Comparison of ENCODE assay signal across 2 cellular contexts in the genomic region with DNA sequence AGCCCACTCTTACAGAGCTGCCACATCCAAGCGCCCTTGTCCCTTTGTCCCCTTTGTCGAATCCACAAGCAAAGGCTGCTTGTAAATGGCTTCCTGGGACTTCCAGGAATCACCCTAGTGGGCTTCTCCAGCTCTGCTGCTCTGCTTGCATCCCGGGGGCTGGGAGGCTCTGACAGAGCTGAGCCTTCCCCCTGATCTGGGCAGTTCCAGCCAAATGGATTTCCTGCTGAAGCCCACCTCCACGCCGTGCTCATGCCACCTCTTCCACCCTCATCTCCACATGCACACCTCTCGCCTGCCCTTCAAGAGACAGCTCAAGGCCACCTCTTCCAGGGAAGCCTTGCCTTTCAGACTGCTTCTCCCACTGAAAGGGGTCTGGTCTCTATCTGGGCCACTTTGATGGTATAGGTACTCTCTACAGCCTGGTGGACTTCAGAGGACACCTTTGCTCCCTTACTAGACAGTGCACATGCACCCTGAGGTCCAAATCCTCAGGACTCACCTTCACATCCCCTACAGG.
TF ChIP-seq lines count a peak whose summit lies in the region.

No MANE protein-coding gene starts in this region.

TF ChIP-seq in GM23338, 12 proteins besides CTCF, POLR2A, EP300 and RAD21 (continues in another document):
- TF ChIP-seq EZH2 (IDR thresholded peaks at IDR 0.05; ENCODE audit: low read depth, unreplicated experiment) (no peak), JUNB (IDR thresholded peaks at IDR 0.05; ENCODE audit: unreplicated experiment) (no peak), ZNF114 (CRISPR knock-in tag; IDR thresholded peaks at IDR 0.05) (no peak), POLR2AphosphoS5 (IDR thresholded peaks at IDR 0.05; ENCODE audit: low read depth) (no peak), NANOG (IDR thresholded peaks at IDR 0.05; ENCODE audit: borderline replicate concordance) (no peak), ZNF331 (CRISPR knock-in tag; IDR thresholded peaks at IDR 0.05; ENCODE audit: low read depth) (no peak), ETS1 (IDR thresholded peaks at IDR 0.05) (no peak)
- TF ChIP-seq, protein P1, sequence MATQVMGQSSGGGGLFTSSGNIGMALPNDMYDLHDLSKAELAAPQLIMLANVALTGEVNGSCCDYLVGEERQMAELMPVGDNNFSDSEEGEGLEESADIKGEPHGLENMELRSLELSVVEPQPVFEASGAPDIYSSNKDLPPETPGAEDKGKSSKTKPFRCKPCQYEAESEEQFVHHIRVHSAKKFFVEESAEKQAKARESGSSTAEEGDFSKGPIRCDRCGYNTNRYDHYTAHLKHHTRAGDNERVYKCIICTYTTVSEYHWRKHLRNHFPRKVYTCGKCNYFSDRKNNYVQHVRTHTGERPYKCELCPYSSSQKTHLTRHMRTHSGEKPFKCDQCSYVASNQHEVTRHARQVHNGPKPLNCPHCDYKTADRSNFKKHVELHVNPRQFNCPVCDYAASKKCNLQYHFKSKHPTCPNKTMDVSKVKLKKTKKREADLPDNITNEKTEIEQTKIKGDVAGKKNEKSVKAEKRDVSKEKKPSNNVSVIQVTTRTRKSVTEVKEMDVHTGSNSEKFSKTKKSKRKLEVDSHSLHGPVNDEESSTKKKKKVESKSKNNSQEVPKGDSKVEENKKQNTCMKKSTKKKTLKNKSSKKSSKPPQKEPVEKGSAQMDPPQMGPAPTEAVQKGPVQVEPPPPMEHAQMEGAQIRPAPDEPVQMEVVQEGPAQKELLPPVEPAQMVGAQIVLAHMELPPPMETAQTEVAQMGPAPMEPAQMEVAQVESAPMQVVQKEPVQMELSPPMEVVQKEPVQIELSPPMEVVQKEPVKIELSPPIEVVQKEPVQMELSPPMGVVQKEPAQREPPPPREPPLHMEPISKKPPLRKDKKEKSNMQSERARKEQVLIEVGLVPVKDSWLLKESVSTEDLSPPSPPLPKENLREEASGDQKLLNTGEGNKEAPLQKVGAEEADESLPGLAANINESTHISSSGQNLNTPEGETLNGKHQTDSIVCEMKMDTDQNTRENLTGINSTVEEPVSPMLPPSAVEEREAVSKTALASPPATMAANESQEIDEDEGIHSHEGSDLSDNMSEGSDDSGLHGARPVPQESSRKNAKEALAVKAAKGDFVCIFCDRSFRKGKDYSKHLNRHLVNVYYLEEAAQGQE (IDR thresholded peaks at IDR 0.05; ENCODE audit: unreplicated experiment) = no peak
- TF ChIP-seq, protein P2, sequence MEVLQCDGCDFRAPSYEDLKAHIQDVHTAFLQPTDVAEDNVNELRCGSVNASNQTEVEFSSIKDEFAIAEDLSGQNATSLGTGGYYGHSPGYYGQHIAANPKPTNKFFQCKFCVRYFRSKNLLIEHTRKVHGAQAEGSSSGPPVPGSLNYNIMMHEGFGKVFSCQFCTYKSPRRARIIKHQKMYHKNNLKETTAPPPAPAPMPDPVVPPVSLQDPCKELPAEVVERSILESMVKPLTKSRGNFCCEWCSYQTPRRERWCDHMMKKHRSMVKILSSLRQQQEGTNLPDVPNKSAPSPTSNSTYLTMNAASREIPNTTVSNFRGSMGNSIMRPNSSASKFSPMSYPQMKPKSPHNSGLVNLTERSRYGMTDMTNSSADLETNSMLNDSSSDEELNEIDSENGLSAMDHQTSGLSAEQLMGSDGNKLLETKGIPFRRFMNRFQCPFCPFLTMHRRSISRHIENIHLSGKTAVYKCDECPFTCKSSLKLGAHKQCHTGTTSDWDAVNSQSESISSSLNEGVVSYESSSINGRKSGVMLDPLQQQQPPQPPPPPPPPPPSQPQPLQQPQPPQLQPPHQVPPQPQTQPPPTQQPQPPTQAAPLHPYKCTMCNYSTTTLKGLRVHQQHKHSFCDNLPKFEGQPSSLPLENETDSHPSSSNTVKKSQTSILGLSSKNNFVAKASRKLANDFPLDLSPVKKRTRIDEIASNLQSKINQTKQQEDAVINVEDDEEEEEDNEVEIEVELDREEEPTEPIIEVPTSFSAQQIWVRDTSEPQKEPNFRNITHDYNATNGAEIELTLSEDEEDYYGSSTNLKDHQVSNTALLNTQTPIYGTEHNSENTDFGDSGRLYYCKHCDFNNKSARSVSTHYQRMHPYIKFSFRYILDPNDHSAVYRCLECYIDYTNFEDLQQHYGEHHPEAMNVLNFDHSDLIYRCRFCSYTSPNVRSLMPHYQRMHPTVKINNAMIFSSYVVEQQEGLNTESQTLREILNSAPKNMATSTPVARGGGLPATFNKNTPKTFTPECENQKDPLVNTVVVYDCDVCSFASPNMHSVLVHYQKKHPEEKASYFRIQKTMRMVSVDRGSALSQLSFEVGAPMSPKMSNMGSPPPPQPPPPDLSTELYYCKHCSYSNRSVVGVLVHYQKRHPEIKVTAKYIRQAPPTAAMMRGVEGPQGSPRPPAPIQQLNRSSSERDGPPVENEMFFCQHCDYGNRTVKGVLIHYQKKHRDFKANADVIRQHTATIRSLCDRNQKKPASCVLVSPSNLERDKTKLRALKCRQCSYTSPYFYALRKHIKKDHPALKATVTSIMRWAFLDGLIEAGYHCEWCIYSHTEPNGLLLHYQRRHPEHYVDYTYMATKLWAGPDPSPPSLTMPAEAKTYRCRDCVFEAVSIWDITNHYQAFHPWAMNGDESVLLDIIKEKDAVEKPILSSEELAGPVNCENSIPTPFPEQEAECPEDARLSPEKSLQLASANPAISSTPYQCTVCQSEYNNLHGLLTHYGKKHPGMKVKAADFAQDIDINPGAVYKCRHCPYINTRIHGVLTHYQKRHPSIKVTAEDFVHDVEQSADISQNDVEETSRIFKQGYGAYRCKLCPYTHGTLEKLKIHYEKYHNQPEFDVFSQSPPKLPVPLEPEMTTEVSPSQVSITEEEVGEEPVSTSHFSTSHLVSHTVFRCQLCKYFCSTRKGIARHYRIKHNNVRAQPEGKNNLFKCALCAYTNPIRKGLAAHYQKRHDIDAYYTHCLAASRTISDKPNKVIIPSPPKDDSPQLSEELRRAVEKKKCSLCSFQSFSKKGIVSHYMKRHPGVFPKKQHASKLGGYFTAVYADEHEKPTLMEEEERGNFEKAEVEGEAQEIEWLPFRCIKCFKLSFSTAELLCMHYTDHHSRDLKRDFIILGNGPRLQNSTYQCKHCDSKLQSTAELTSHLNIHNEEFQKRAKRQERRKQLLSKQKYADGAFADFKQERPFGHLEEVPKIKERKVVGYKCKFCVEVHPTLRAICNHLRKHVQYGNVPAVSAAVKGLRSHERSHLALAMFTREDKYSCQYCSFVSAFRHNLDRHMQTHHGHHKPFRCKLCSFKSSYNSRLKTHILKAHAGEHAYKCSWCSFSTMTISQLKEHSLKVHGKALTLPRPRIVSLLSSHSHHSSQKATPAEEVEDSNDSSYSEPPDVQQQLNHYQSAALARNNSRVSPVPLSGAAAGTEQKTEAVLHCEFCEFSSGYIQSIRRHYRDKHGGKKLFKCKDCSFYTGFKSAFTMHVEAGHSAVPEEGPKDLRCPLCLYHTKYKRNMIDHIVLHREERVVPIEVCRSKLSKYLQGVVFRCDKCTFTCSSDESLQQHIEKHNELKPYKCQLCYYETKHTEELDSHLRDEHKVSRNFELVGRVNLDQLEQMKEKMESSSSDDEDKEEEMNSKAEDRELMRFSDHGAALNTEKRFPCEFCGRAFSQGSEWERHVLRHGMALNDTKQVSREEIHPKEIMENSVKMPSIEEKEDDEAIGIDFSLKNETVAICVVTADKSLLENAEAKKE (CRISPR knock-in tag; IDR thresholded peaks at IDR 0.05) = no peak

TF ChIP-seq in WTC11, 78 proteins besides CTCF, POLR2A, EP300 and RAD21:
- no peak for TF ChIP-seq ETV6 (CRISPR knock-in tag; IDR thresholded peaks at IDR 0.05)
- TF ChIP-seq SP1 (CRISPR knock-in tag; conservative IDR thresholded peaks at IDR 0.05) = no peak
- TF ChIP-seq, protein P3, sequence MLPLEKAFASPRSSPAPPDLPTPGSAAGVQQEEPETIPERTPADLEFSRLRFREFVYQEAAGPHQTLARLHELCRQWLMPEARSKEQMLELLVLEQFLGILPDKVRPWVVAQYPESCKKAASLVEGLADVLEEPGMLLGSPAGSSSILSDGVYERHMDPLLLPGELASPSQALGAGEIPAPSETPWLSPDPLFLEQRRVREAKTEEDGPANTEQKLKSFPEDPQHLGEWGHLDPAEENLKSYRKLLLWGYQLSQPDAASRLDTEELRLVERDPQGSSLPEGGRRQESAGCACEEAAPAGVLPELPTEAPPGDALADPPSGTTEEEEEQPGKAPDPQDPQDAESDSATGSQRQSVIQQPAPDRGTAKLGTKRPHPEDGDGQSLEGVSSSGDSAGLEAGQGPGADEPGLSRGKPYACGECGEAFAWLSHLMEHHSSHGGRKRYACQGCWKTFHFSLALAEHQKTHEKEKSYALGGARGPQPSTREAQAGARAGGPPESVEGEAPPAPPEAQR (CRISPR knock-in tag; IDR thresholded peaks at IDR 0.05) = no peak
- no peak for TF ChIP-seq ATF3 (CRISPR knock-in tag; conservative IDR thresholded peaks at IDR 0.05)
- TF ChIP-seq, protein P4, sequence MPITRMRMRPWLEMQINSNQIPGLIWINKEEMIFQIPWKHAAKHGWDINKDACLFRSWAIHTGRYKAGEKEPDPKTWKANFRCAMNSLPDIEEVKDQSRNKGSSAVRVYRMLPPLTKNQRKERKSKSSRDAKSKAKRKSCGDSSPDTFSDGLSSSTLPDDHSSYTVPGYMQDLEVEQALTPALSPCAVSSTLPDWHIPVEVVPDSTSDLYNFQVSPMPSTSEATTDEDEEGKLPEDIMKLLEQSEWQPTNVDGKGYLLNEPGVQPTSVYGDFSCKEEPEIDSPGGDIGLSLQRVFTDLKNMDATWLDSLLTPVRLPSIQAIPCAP (CRISPR knock-in tag; IDR thresholded peaks at IDR 0.05) = no peak
- TF ChIP-seq, protein P5, sequence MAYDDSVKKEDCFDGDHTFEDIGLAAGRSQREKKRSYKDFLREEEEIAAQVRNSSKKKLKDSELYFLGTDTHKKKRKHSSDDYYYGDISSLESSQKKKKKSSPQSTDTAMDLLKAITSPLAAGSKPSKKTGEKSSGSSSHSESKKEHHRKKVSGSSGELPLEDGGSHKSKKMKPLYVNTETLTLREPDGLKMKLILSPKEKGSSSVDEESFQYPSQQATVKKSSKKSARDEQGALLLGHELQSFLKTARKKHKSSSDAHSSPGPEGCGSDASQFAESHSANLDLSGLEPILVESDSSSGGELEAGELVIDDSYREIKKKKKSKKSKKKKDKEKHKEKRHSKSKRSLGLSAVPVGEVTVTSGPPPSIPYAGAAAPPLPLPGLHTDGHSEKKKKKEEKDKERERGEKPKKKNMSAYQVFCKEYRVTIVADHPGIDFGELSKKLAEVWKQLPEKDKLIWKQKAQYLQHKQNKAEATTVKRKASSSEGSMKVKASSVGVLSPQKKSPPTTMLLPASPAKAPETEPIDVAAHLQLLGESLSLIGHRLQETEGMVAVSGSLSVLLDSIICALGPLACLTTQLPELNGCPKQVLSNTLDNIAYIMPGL (CRISPR knock-in tag; IDR thresholded peaks at IDR 0.05) = no peak
TF ChIP-seq in WTC11: peak in this region for 0.
